Comparison of ENCODE assay signal across 2 cellular contexts in genomic region chr17:59853168-59853918, GRCh38.
A peak's percentile ranks its signal among the peaks of the same experiment; 100 is the strongest.
TF ChIP-seq lines count a peak whose summit lies in the region.

No MANE protein-coding gene starts in this region.

TF ChIP-seq in K562, 482 proteins besides CTCF, POLR2A, EP300 and RAD21 (continued from another document and continues in another):
- TF ChIP-seq ZNF407 (IDR thresholded peaks at IDR 0.05; ENCODE audit: low read depth) (no peak), PML (IDR thresholded peaks at IDR 0.05; ENCODE audit: low read length) (no peak), ZNF134 (CRISPR knock-in tag; conservative IDR thresholded peaks at IDR 0.05) (no peak), POLR3G (IDR thresholded peaks at IDR 0.05; ENCODE audit: extremely low read depth, insufficient read length, insufficient replicate concordance) (no peak), POLR2H (tag; IDR thresholded peaks at IDR 0.05; ENCODE audit: low read depth) (no peak), CEBPZ (IDR thresholded peaks at IDR 0.05; ENCODE audit: borderline replicate concordance, low read depth, low read length) (no peak), NFE2L1 (tag; IDR thresholded peaks at IDR 0.05; ENCODE audit: borderline replicate concordance, low read depth) (no peak), POU5F1 (IDR thresholded peaks at IDR 0.05; ENCODE audit: borderline replicate concordance, low read depth, low read length, partially characterized antibody) (no peak), RBFOX2 (IDR thresholded peaks at IDR 0.05; ENCODE audit: low read depth, low read length) (no peak), SREBF2 (CRISPR knock-in tag; IDR thresholded peaks at IDR 0.05) (no peak), NCOA2 (IDR thresholded peaks at IDR 0.05; ENCODE audit: partially characterized antibody in 2 of 2) (no peak), SAP30 (IDR thresholded peaks at IDR 0.05; ENCODE audit: borderline replicate concordance, insufficient read depth, low read depth, low read length, poor library complexity, severe bottlenecking) (no peak), CBX3 (IDR thresholded peaks at IDR 0.05; ENCODE audit: borderline replicate concordance in 1 of 2, low read length in 2 of 2) (peak in 1 of 2 experiments; percentile 81; a peak in 2 of 3 replicates), ZNF253 (CRISPR knock-in tag; conservative IDR thresholded peaks at IDR 0.05) (no peak), ZNF140 (CRISPR knock-in tag; IDR thresholded peaks at IDR 0.05) (no peak), NELFE (IDR thresholded peaks at IDR 0.05; ENCODE audit: insufficient read depth, insufficient read length) (no peak), KDM2B (CRISPR knock-in tag; IDR thresholded peaks at IDR 0.05) (no peak)

TF ChIP-seq in HepG2, 621 proteins besides CTCF, POLR2A, EP300 and RAD21 (continued from another document and continues in another):
- peak; percentile 70; the same call in 1 of the 2 replicates for TF ChIP-seq RERE (CRISPR knock-in tag; IDR thresholded peaks at IDR 0.05; ENCODE audit: low read depth)
- no peak for TF ChIP-seq ZNF546 (CRISPR knock-in tag; conservative IDR thresholded peaks at IDR 0.05)
- no peak for TF ChIP-seq FOXO4 (CRISPR knock-in tag; conservative IDR thresholded peaks at IDR 0.05)
- TF ChIP-seq NPAS2 (CRISPR knock-in tag; IDR thresholded peaks at IDR 0.05; ENCODE audit: borderline replicate concordance), result no peak
- peak; percentile 82 for TF ChIP-seq ZMYM3 (CRISPR knock-in tag; IDR thresholded peaks at IDR 0.05)
- no peak for TF ChIP-seq TOPORS (CRISPR knock-in tag; IDR thresholded peaks at IDR 0.05)
- TF ChIP-seq ARNT (IDR thresholded peaks at IDR 0.05), result no peak
- TF ChIP-seq TBX2 (CRISPR knock-in tag; IDR thresholded peaks at IDR 0.05; ENCODE audit: borderline replicate concordance), result peak; percentile 93
- TF ChIP-seq CREBL2 (CRISPR knock-in tag; IDR thresholded peaks at IDR 0.05; ENCODE audit: borderline replicate concordance), result no peak
- no peak; the same call in 1 of the 2 replicates for TF ChIP-seq ZNF264 (CRISPR knock-in tag; IDR thresholded peaks at IDR 0.05)
- no peak for TF ChIP-seq ZNF543 (CRISPR knock-in tag; IDR thresholded peaks at IDR 0.05)
- peak; percentile 96 for TF ChIP-seq MEIS2 (CRISPR knock-in tag; IDR thresholded peaks at IDR 0.05)
- no peak for TF ChIP-seq POLR2AphosphoS2 (IDR thresholded peaks at IDR 0.05; ENCODE audit: low read depth, low read length)
- TF ChIP-seq ZNF773 (CRISPR knock-in tag; IDR thresholded peaks at IDR 0.05; ENCODE audit: borderline replicate concordance), result no peak
- peak; percentile 88; the same call in 1 of the 2 replicates for TF ChIP-seq KAT7 (CRISPR knock-in tag; IDR thresholded peaks at IDR 0.05; ENCODE audit: borderline replicate concordance)
- TF ChIP-seq MXD3 (CRISPR knock-in tag; IDR thresholded peaks at IDR 0.05), result no peak
- TF ChIP-seq ZNF710 (CRISPR knock-in tag; IDR thresholded peaks at IDR 0.05; ENCODE audit: borderline replicate concordance), result peak; percentile 83
- TF ChIP-seq ZMYM4 (CRISPR knock-in tag; IDR thresholded peaks at IDR 0.05), result peak; percentile 100
- TF ChIP-seq SSRP1 (CRISPR knock-in tag; IDR thresholded peaks at IDR 0.05), result peak; percentile 79; the same call in 1 of the 2 replicates
- TF ChIP-seq ZNF20 (CRISPR knock-in tag; IDR thresholded peaks at IDR 0.05), result no peak
- TF ChIP-seq TCF12 (IDR thresholded peaks at IDR 0.05), result no peak
- peak; percentile 94; the same call in 1 of the 2 replicates for TF ChIP-seq TCF12 (CRISPR knock-in tag; IDR thresholded peaks at IDR 0.05)
- no peak for TF ChIP-seq BRF2 (CRISPR knock-in tag; IDR thresholded peaks at IDR 0.05)
- no peak; the same call in 1 of the 2 replicates for TF ChIP-seq GTF2F1 (IDR thresholded peaks at IDR 0.05; ENCODE audit: low read length)
- TF ChIP-seq HNRNPH1 (optimal IDR thresholded peaks at IDR 0.05; ENCODE audit: low read depth, low read length), result no peak
- peak; percentile 98 for TF ChIP-seq IKZF5 (CRISPR knock-in tag; IDR thresholded peaks at IDR 0.05)
- TF ChIP-seq HINFP (CRISPR knock-in tag; IDR thresholded peaks at IDR 0.05; ENCODE audit: low read depth), result no peak
- TF ChIP-seq NFYB (CRISPR knock-in tag; IDR thresholded peaks at IDR 0.05), result no peak
- TF ChIP-seq NKX3-1 (CRISPR knock-in tag; IDR thresholded peaks at IDR 0.05), result no peak; the same call in 1 of the 2 replicates
- no peak for TF ChIP-seq ZNF678 (CRISPR knock-in tag; IDR thresholded peaks at IDR 0.05)
- TF ChIP-seq SMAD1 (CRISPR knock-in tag; IDR thresholded peaks at IDR 0.05; ENCODE audit: borderline replicate concordance, low read depth), result 0 out of 2 replicates have a peak, but pooled peaks have one; percentile 2
- TF ChIP-seq PRDM10 (CRISPR knock-in tag; IDR thresholded peaks at IDR 0.05; ENCODE audit: low read depth), result peak; percentile 88
- 0 out of 2 replicates have a peak, but pooled peaks have one; percentile 75 for TF ChIP-seq ZNF160 (CRISPR knock-in tag; IDR thresholded peaks at IDR 0.05)
- peak; percentile 84; the same call in 1 of the 2 replicates for TF ChIP-seq MYNN (CRISPR knock-in tag; IDR thresholded peaks at IDR 0.05; ENCODE audit: low read depth)
- no peak for TF ChIP-seq ZNF672 (CRISPR knock-in tag; IDR thresholded peaks at IDR 0.05)
- TF ChIP-seq PAF1 (CRISPR knock-in tag; IDR thresholded peaks at IDR 0.05), result no peak
